In genomic region chr13:27853871-27854270, GRCh38 we compare ENCODE assay signal across 27 cellular contexts.
"Had no signal": no experiment of that assay in that cellular context is flagged by ENCODE, and none has a peak within 500 bp of the region (broad histone marks: within the 10 kb centered on the region; RNA-seq: fewer than 3 reads in every experiment).

No MANE protein-coding gene starts in this region.

- H3K4me1 ChIP-seq: gastroesophageal sphincter, vagina had no signal

- H3K27ac Mint-ChIP-seq: activated B cell treated with CpG ODN at 0.5 μM for 24 hours; activated CD4-positive, alpha-beta T cell treated with anti-CD3 and anti-CD28 coated beads for 36 hours; activated naive CD8-positive, alpha-beta T cell treated with anti-CD3 and anti-CD28 coated beads for 36 hours; activated T-cell treated with anti-CD3 and anti-CD28 coated beads, Interleukin-2, amount 50 U/mL, for 24 hours; activated T-helper 2 cell treated with anti-CD3 and anti-CD28 coated beads, Interferon-gamma antibody, Interleukin-2, Interleukin-4, amounts not matched to agents 10 μg/mL and 5 μg/mL and 100 μg/mL, durations not matched to agents 14 hours and 24 hours and 36 hours; effector memory CD8-positive, alpha-beta T cell; stimulated activated naive B cell treated with anti-CD40 and anti-IgM and Interleukin-4, amounts not matched to agents 10 μg/mL and 1 μg/mL and 100 μg/mL, for 72 hours; type B pancreatic cell had no signal

- H3K4me2 ChIP-seq: smooth muscle cell had no signal

- H3K4me3 Mint-ChIP-seq: activated B cell treated with CpG ODN at 0.5 μM for 24 hours; activated CD4-positive, alpha-beta T cell treated with anti-CD3 and anti-CD28 coated beads for 36 hours; activated naive CD8-positive, alpha-beta T cell treated with anti-CD3 and anti-CD28 coated beads for 36 hours; activated T-cell treated with anti-CD3 and anti-CD28 coated beads, Interleukin-2, amount 50 U/mL, for 24 hours; effector memory CD8-positive, alpha-beta T cell; stimulated activated naive B cell treated with anti-CD40 and anti-IgM and Interleukin-4, amounts not matched to agents 10 μg/mL and 1 μg/mL and 100 μg/mL, for 72 hours; type B pancreatic cell had no signal

- H3K36me3 ChIP-seq: gastroesophageal sphincter, thoracic aorta, vagina had no signal

- H3K27ac ChIP-seq: gastroesophageal sphincter, thoracic aorta, vagina had no signal

- H3K27me3 ChIP-seq: vagina had no signal

- H3K9me3 ChIP-seq: thoracic aorta, vagina had no signal

- H3K36me3 Mint-ChIP-seq: activated naive CD8-positive, alpha-beta T cell treated with anti-CD3 and anti-CD28 coated beads for 36 hours; stimulated activated naive B cell treated with anti-CD40 and anti-IgM and Interleukin-4, amounts not matched to agents 10 μg/mL and 1 μg/mL and 100 μg/mL, for 72 hours; type B pancreatic cell had no signal

- ATAC-seq: activated CD4-positive, alpha-beta T cell treated with anti-CD3 and anti-CD28 coated beads for 36 hours; effector memory CD8-positive, alpha-beta T cell; esophagus mucosa; gastroesophageal sphincter; sciatic nerve; stimulated activated naive B cell treated with anti-CD40 and anti-IgM and Interleukin-4, amounts not matched to agents 10 μg/mL and 1 μg/mL and 100 μg/mL, for 72 hours had no signal

- H3K4me3 ChIP-seq: gastroesophageal sphincter, smooth muscle cell, thoracic aorta, vagina had no signal

- FAIRE-seq: astrocyte, endothelial cell of umbilical vein had no signal

- DNase-seq: activated B cell treated with CpG ODN at 0.5 μM for 24 hours; activated CD4-positive, alpha-beta T cell treated with anti-CD3 and anti-CD28 coated beads for 36 hours; activated CD4-positive, alpha-beta T cell treated with anti-CD3 and anti-CD28 coated beads, Interleukin-2, amount 50 U/mL, for 4 hours; activated CD8-positive, alpha-beta memory T cell treated with anti-CD3 and anti-CD28 coated beads for 24 hours; activated CD8-positive, alpha-beta memory T cell treated with anti-CD3 and anti-CD28 coated beads, Interleukin-2, amount 50 U/mL, for 4 hours; activated naive CD4-positive, alpha-beta T cell treated with Interleukin-2 at 50 U/mL for 16 hours; activated naive CD8-positive, alpha-beta T cell treated with anti-CD3 and anti-CD28 coated beads for 36 hours; activated T-cell treated with anti-CD3 and anti-CD28 coated beads, Interleukin-2, amount 50 U/mL, for 24 hours; central memory CD4-positive, alpha-beta T cell; effector memory CD8-positive, alpha-beta T cell; head of caudate nucleus; hypothalamus; occipital lobe; posterior cingulate gyrus; stimulated activated CD4-positive, alpha-beta T cell treated with anti-CD3 and anti-CD28 coated beads, Interleukin-15, amount 100 ng/mL, for 24 hours; stimulated activated naive B cell treated with anti-CD40 and anti-IgM and Interleukin-4, amounts not matched to agents 10 μg/mL and 1 μg/mL and 100 μg/mL, for 72 hours; T-helper 9 cell had no signal

- H3K9me3 Mint-ChIP-seq: activated B cell treated with CpG ODN at 0.5 μM for 24 hours; activated naive CD8-positive, alpha-beta T cell treated with anti-CD3 and anti-CD28 coated beads for 36 hours; activated T-cell treated with anti-CD3 and anti-CD28 coated beads, Interleukin-2, amount 50 U/mL, for 24 hours; activated T-helper 2 cell treated with anti-CD3 and anti-CD28 coated beads, Interferon-gamma antibody, Interleukin-2, Interleukin-4, amounts not matched to agents 10 μg/mL and 5 μg/mL and 100 μg/mL, durations not matched to agents 14 hours and 24 hours and 36 hours; effector memory CD8-positive, alpha-beta T cell; stimulated activated naive B cell treated with anti-CD40 and anti-IgM and Interleukin-4, amounts not matched to agents 10 μg/mL and 1 μg/mL and 100 μg/mL, for 72 hours; type B pancreatic cell had no signal

- H3K4me1 Mint-ChIP-seq: activated B cell treated with CpG ODN at 0.5 μM for 24 hours; activated CD4-positive, alpha-beta T cell treated with anti-CD3 and anti-CD28 coated beads for 36 hours; activated naive CD8-positive, alpha-beta T cell treated with anti-CD3 and anti-CD28 coated beads for 36 hours; stimulated activated naive B cell treated with anti-CD40 and anti-IgM and Interleukin-4, amounts not matched to agents 10 μg/mL and 1 μg/mL and 100 μg/mL, for 72 hours had no signal
